In the genomic region with DNA sequence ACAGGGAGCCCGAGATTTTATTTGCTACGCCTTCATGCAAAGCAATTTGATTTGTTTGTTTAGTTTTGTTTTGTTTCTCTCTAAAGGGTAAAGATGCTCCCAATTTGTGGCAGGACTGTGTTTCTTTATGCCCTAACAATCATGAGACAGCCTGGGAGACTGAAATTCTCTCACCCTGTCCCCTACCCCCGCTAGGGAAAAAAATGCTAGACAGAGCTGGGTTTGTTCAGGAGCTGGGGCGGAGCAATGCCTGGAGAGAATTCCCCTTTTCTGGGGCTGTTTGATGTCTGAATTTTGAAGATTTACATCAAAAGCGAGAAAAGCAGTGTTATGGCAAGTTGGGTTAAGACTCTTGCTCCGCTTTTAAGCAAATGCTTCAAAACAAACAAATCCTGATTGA, we compare ENCODE assay signal across 2 cellular contexts.
TF ChIP-seq lines count a peak whose summit lies in the region.

No MANE protein-coding gene starts in this region.

TF ChIP-seq in liver, 16 proteins besides CTCF, POLR2A, EP300 and RAD21 (continued from another document):
- TF ChIP-seq ZBTB33 (IDR thresholded peaks at IDR 0.05): no peak

TF ChIP-seq in HepG2, 621 proteins besides CTCF, POLR2A, EP300 and RAD21 (continued from another document):
- TF ChIP-seq, protein P1, sequence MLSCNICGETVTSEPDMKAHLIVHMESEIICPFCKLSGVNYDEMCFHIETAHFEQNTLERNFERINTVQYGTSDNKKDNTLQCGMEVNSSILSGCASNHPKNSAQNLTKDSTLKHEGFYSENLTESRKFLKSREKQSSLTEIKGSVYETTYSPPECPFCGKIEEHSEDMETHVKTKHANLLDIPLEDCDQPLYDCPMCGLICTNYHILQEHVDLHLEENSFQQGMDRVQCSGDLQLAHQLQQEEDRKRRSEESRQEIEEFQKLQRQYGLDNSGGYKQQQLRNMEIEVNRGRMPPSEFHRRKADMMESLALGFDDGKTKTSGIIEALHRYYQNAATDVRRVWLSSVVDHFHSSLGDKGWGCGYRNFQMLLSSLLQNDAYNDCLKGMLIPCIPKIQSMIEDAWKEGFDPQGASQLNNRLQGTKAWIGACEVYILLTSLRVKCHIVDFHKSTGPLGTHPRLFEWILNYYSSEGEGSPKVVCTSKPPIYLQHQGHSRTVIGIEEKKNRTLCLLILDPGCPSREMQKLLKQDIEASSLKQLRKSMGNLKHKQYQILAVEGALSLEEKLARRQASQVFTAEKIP (CRISPR knock-in tag; IDR thresholded peaks at IDR 0.05; ENCODE audit: borderline replicate concordance): no peak
- no peak for TF ChIP-seq MIXL1 (CRISPR knock-in tag; IDR thresholded peaks at IDR 0.05)
- TF ChIP-seq ZNF10 (CRISPR knock-in tag; IDR thresholded peaks at IDR 0.05; ENCODE audit: borderline replicate concordance, low read depth): no peak
- no peak for TF ChIP-seq CREB1 (IDR thresholded peaks at IDR 0.05)
- TF ChIP-seq CREB1 (CRISPR knock-in tag; IDR thresholded peaks at IDR 0.05): no peak
- no peak for TF ChIP-seq KLF15 (CRISPR knock-in tag; IDR thresholded peaks at IDR 0.05; ENCODE audit: borderline replicate concordance)
- no peak for TF ChIP-seq SOX6 (IDR thresholded peaks at IDR 0.05)
- no peak for TF ChIP-seq SOX6 (CRISPR knock-in tag; IDR thresholded peaks at IDR 0.05)
- TF ChIP-seq EHMT2 (IDR thresholded peaks at IDR 0.05; ENCODE audit: borderline replicate concordance, low read depth, low read length): no peak
- TF ChIP-seq ZSCAN12 (CRISPR knock-in tag; IDR thresholded peaks at IDR 0.05): no peak
- no peak for TF ChIP-seq SP140L (CRISPR knock-in tag; IDR thresholded peaks at IDR 0.05; ENCODE audit: borderline replicate concordance)
- TF ChIP-seq, protein P2, sequence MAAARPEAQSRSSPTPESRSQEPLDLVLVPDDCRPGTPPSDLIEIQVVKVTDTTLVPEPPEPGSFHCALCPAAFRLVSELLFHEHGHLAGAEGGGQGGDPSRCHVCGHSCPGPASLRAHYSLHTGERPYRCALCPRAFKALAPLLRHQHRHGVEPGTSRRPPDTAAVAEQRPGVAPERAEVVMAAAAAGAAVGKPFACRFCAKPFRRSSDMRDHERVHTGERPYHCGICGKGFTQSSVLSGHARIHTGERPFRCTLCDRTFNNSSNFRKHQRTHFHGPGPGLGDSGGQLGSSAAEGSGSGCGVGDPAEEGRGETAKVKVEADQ (CRISPR knock-in tag; IDR thresholded peaks at IDR 0.05; ENCODE audit: borderline replicate concordance): no peak
- no peak for TF ChIP-seq ZSCAN31 (CRISPR knock-in tag; IDR thresholded peaks at IDR 0.05; ENCODE audit: low read depth)
- TF ChIP-seq, protein P3, sequence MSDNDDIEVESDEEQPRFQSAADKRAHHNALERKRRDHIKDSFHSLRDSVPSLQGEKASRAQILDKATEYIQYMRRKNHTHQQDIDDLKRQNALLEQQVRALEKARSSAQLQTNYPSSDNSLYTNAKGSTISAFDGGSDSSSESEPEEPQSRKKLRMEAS (IDR thresholded peaks at IDR 0.05): no peak
- TF ChIP-seq MAFK (conservative IDR thresholded peaks at IDR 0.05 in 1 of 2, IDR thresholded peaks at IDR 0.05 in 1 of 2; ENCODE audit: low read length in 2 of 2): no peak
- TF ChIP-seq NPAS2 (CRISPR knock-in tag; IDR thresholded peaks at IDR 0.05; ENCODE audit: borderline replicate concordance): no peak
- no peak for TF ChIP-seq SOX13 (IDR thresholded peaks at IDR 0.05)
- no peak for TF ChIP-seq SOX13 (CRISPR knock-in tag; conservative IDR thresholded peaks at IDR 0.05 in 1 of 2, IDR thresholded peaks at IDR 0.05 in 1 of 2)
